23 cellular contexts compared by ENCODE assay signal in genomic region chr12:121966959-121967358, GRCh38. TPM values are rescaled to one million over a fixed set of nuclear protein-coding genes. Genes with fewer than 3 reads are reported as not detected.
DNase-seq lines count a peak whose midpoint lies in the region; ATAC-seq and TF ChIP-seq lines count a peak whose summit lies in the region.
"Had no signal": no experiment of that assay in that cellular context is flagged by ENCODE, and none has a peak within 500 bp of the region (broad histone marks: within the 10 kb centered on the region; RNA-seq: fewer than 3 reads in every experiment).

No MANE protein-coding gene starts in this region.

- H3K27me3 ChIP-seq in right atrium auricular region (no peaks in the 10 kb centered on the region), gastrocnemius medialis (no peaks in the 10 kb centered on the region)

- H3K27ac ChIP-seq in HEK293 (ENCODE audit: extremely low read depth, low read depth, low read length) (no peak overlapping the region), right atrium auricular region (peak overlapping the region; percentile 64 to 79), gastrocnemius medialis (peak overlapping the region in 1 of 4 donors; percentile 25)
- H3K27ac ChIP-seq: C4-2B, KMS-11 had no signal

- peaks cover 0 to 9% of the 10 kb centered on the region in 2 experiments; a peak in 1 of 3 replicates for H3K36me3 ChIP-seq in HEK293 (ENCODE audit: control insufficient read depth in 2 of 2, insufficient read depth in 1 of 2, low read length in 2 of 2)
- H3K36me3 ChIP-seq in right atrium auricular region, result no peaks in the 10 kb centered on the region
- H3K36me3 ChIP-seq in gastrocnemius medialis, result no peaks in the 10 kb centered on the region

- in situ Hi-C loops in gastrocnemius medialis (cut with MboI; ENCODE audit: low sequenced_read_pairs in 4 of 4), result no loop called here

- TF ChIP-seq POLR2A in gastrocnemius medialis (IDR thresholded peaks at IDR 0.05), result no peak

- no peaks in the 10 kb centered on the region for H3K9me3 ChIP-seq in HEK293 (ENCODE audit: control insufficient read depth, insufficient read depth, low read depth, low read length)
- no peaks in the 10 kb centered on the region for H3K9me3 ChIP-seq in right atrium auricular region
- no peaks in the 10 kb centered on the region for H3K9me3 ChIP-seq in gastrocnemius medialis

- POLR2A ChIA-PET in HEK293 (lab: Yijun Ruan, JAX), result no interaction called here

- intact Hi-C loops in gastrocnemius medialis (cut with DNase I; ENCODE audit: low total_unique reads), result no loop called here

- H3K4me1 ChIP-seq in HEK293 (ENCODE audit: control insufficient read depth, insufficient read depth, low read length), result no peaks in the 10 kb centered on the region
- no peaks in the 10 kb centered on the region for H3K4me1 ChIP-seq in right atrium auricular region
- peaks cover 0 to 7% of the 10 kb centered on the region in 2 donors for H3K4me1 ChIP-seq in gastrocnemius medialis

- no peak overlapping the region for H3K4me3 ChIP-seq in HEK293 (ENCODE audit: low read depth, low read length)
- no peak overlapping the region for H3K4me3 ChIP-seq in right atrium auricular region
- no peak overlapping the region for H3K4me3 ChIP-seq in gastrocnemius medialis

- peak; percentile 27 to 91 for ATAC-seq in gastrocnemius medialis
- no peak for ATAC-seq in GM19023 (IDR thresholded peaks at IDR 0.05; ENCODE audit: unreplicated experiment)
- no peak for ATAC-seq in GM21360 (IDR thresholded peaks at IDR 0.05; ENCODE audit: unreplicated experiment)

- CTCF ChIA-PET in HEK293 (lab: Yijun Ruan, JAX), result interaction anchor here (0.6 kb wide), 1 partner anchor 54 kb away, joined by 3 read pairs; no protein-coding TSS in a partner anchor

- DNase-seq in foreskin melanocyte, result peak; percentile 29
- no peak for DNase-seq in right atrium auricular region (ENCODE audit: low spot score)
- DNase-seq in gastrocnemius medialis, result peak in 1 of 2 donors; percentile 12
- DNase-seq in NCI-H146 (lab: John Stamatoyannopoulos, UW), result no peak
- no peak for DNase-seq in NCI-H82 treated with DMSO at 0.1 percent for 48 hours (lab: John Stamatoyannopoulos, UW; ENCODE audit: unreplicated experiment)
- DNase-seq: Calu3; CD8-positive, alpha-beta memory T cell; DMS53; EL; GF-D8; IMR-90; MV-4-11; NCI-H1694 treated with DMSO at 0.1 percent for 48 hours; NCI-H2081 treated with DMSO at 0.1 percent for 48 hours; NCI-H2171 treated with DMSO at 0.1 percent for 48 hours; NCI-H524 treated with DMSO at 0.1 percent for 48 hours; NCI-H82; OCI-M1 had no signal

- TF ChIP-seq CTCF in HEK293 (tag by site-specific recombination; IDR thresholded peaks at IDR 0.05) (no peak), right atrium auricular region (IDR thresholded peaks at IDR 0.05) (no peak), gastrocnemius medialis (IDR thresholded peaks at IDR 0.05 in 4 of 5, conservative IDR thresholded peaks at IDR 0.05 in 1 of 5) (no peak)

TF ChIP-seq in HEK293, 187 proteins besides CTCF, POLR2A, EP300 and RAD21:
- TF ChIP-seq ZNF660 (tag by site-specific recombination; IDR thresholded peaks at IDR 0.05), result no peak
- TF ChIP-seq ZNF449 (tag by site-specific recombination; IDR thresholded peaks at IDR 0.05), result peak; percentile 86
- TF ChIP-seq ZBTB7A (tag by site-specific recombination; IDR thresholded peaks at IDR 0.05; ENCODE audit: low read depth), result no peak
- no peak for TF ChIP-seq ZSCAN18 (tag by site-specific recombination; IDR thresholded peaks at IDR 0.05)
- TF ChIP-seq ZNF433 (tag by site-specific recombination; IDR thresholded peaks at IDR 0.05; ENCODE audit: low read depth), result no peak

RNA-seq across cellular contexts. Expression of gene CFAP251, which starts 48.6 kb away (rescaled TPM):
- total RNA-seq in right atrium auricular region (1 to 10 TPM; 1.0 to 2.2 TPM), gastrocnemius medialis (1 to 10 TPM in 1 of 4 donors, under 1 TPM in 3; 0.49 to 4.9 (median 0.61) TPM)

RNA-seq across cellular contexts. Expression of gene BCL7A, which starts 54.7 kb away (rescaled TPM):
- total RNA-seq in right atrium auricular region (10 to 100 TPM; 11.5 to 21.2 TPM), gastrocnemius medialis (10 to 100 TPM in 3 of 4 donors, 1 to 10 TPM in 1; 9.8 to 23.5 (median 13.7) TPM)

Comparison
In these comparisons a context has a peak if more than half of its experiments do, and no peak if none do; other contexts are left out.
1. ATAC-seq: peak in gastrocnemius medialis (2 of 2); none in GM19023 (single experiment) and GM21360 (single experiment).